In genomic region chr14:55249423-55249822, GRCh38 we compare ENCODE assay signal across 18 cellular contexts. TPM values are rescaled to one million over a fixed set of nuclear protein-coding genes. Genes with fewer than 3 reads are reported as not detected.
A peak's percentile ranks its signal among the peaks of the same experiment; 100 is the strongest.
DNase-seq lines count a peak whose midpoint lies in the region; ATAC-seq, FAIRE-seq and TF ChIP-seq lines count a peak whose summit lies in the region.
"Had no signal": no experiment of that assay in that cellular context is flagged by ENCODE, and none has a peak within 500 bp of the region (broad histone marks: within the 10 kb centered on the region; RNA-seq: fewer than 3 reads in every experiment).

No MANE protein-coding gene starts in this region.

- in situ Hi-C loops in K562 (cut with MboI) = no loop called here
- in situ Hi-C loops in GM13977 (cut with MboI; ENCODE audit: low pct_unique_long_range_greater_than_20kb, low sequenced_read_pairs, unreplicated experiment) = no loop called here

- WGBS in K562 (ENCODE audit: insufficient coverage, low coverage, missing lambda C conversion rate) = 0% methylated on average over 4 of the region's 4 CpGs
- WGBS in hepatocyte (ENCODE audit: low lambda C conversion rate, missing lambda C conversion rate) = 46% methylated on average over 4 of the region's 4 CpGs

- H2AFZ ChIP-seq in K562 (ENCODE audit: low read depth, low read length) (no peak overlapping the region), hepatocyte (no peak overlapping the region)

- H3K4me2 ChIP-seq in K562 (ENCODE audit: insufficient read depth, low read length) (no peak overlapping the region), hepatocyte (no peak overlapping the region)

- TF ChIP-seq RAD21 in K562 (CRISPR knock-in tag; conservative IDR thresholded peaks at IDR 0.05 in 1 of 2, IDR thresholded peaks at IDR 0.05 in 1 of 2) = no peak

- H3K4me3 ChIP-seq in K562 = no peak overlapping the region
- no peak overlapping the region for H3K4me3 ChIP-seq in hepatocyte
- H3K4me3 ChIP-seq: upper lobe of right lung had no signal

- H4K20me1 ChIP-seq in K562 (replicated peaks; ENCODE audit: control insufficient read depth, insufficient read depth, low read length) (no peaks in the 10 kb centered on the region), hepatocyte (ENCODE audit: insufficient read depth, poor library complexity, severe bottlenecking) (no peaks in the 10 kb centered on the region)

- no peak for TF ChIP-seq POLR2A in K562 (conservative IDR thresholded peaks at IDR 0.05)

- BruUV-seq in K562 (replicated peaks; lab: Mats Ljungman, UMichigan) = no TSS peak

- no peak for TF ChIP-seq CTCF in K562 (IDR thresholded peaks at IDR 0.05 in 2 of 3, conservative IDR thresholded peaks at IDR 0.05 in 1 of 3; ENCODE audit: insufficient read depth in 2 of 3, low read depth in 1 of 3, low read length in 3 of 3)
- TF ChIP-seq CTCF in hepatocyte (IDR thresholded peaks at IDR 0.05; ENCODE audit: poor library complexity) = no peak
- TF ChIP-seq CTCF in GM13977 (IDR thresholded peaks at IDR 0.05; ENCODE audit: extremely low read depth, insufficient read depth, missing control alignments) = no peak
- no peak for TF ChIP-seq CTCF in GM10248 (IDR thresholded peaks at IDR 0.05; ENCODE audit: control extremely low read depth, extremely low read depth, low read depth, missing control alignments)

- TF ChIP-seq EP300 in K562 (IDR thresholded peaks at IDR 0.05; ENCODE audit: low read length) = no peak

- CTCF ChIA-PET in K562 (lab: Yijun Ruan, JAX; ENCODE audit: low intra/inter-chr PET ratio) = no interaction called here
- CTCF ChIA-PET in GM10248 (lab: Yijun Ruan, JAX) = interaction anchor here (1.1 to 2.0 kb wide), 3 partner anchors 16 to 105 kb away, joined by 4 to 9 read pairs (median 4); partner anchors contain the start of gene FBXO34

- H3K79me2 ChIP-seq in K562 (ENCODE audit: control insufficient read depth, insufficient read depth, low read length) (no peaks in the 10 kb centered on the region), hepatocyte (no peaks in the 10 kb centered on the region)

- H3K9me1 ChIP-seq in K562 (ENCODE audit: control insufficient read depth, insufficient read depth, low read length) = no peaks in the 10 kb centered on the region

- FAIRE-seq in HTR-8/SVneo (lab: Jason Lieb, UNC) = peak; percentile 86
- FAIRE-seq in K562 (lab: Jason Lieb, UNC) = no peak
- FAIRE-seq: keratinocyte had no signal

- ATAC-seq in K562 = peak; percentile 48
- no peak for ATAC-seq in HG03565 (IDR thresholded peaks at IDR 0.05; ENCODE audit: unreplicated experiment)
- no peak for ATAC-seq in HG02973 (IDR thresholded peaks at IDR 0.05; ENCODE audit: unreplicated experiment)
- ATAC-seq: effector memory CD8-positive, alpha-beta T cell; upper lobe of right lung had no signal

- H3K9me3 ChIP-seq in K562 (replicated peaks; ENCODE audit: control insufficient read depth, insufficient read depth, low read depth, low read length) (no peaks in the 10 kb centered on the region), hepatocyte (ENCODE audit: low read depth) (no peaks in the 10 kb centered on the region)
- H3K9me3 ChIP-seq: upper lobe of right lung had no signal

- H3K4me1 ChIP-seq in K562 (replicated peaks in 1 of 2; ENCODE audit: control insufficient read depth in 2 of 2, insufficient read depth in 2 of 2, low read length in 2 of 2) (no peaks in the 10 kb centered on the region; a peak in 1 of 5 replicates), hepatocyte (ENCODE audit: insufficient read depth) (no peaks in the 10 kb centered on the region)
- H3K4me1 ChIP-seq: upper lobe of right lung had no signal

- H3K27ac ChIP-seq in K562 (ENCODE audit: extremely low read depth, low read depth, low read length) = no peak overlapping the region
- H3K27ac ChIP-seq in hepatocyte = no peak overlapping the region
- H3K27ac ChIP-seq: upper lobe of right lung had no signal

- POLR2A ChIA-PET in K562 (lab: Yijun Ruan, JAX) = interaction anchor here (0.9 kb wide), 1 partner anchor 18 kb away, joined by 5 read pairs; no protein-coding TSS in a partner anchor
- POLR2A ChIA-PET in GM10248 (lab: Yijun Ruan, JAX) = no interaction called here

- DNase-seq in AG20443 (ENCODE audit: low spot score) = peak; percentile 62
- peak; percentile 54 for DNase-seq in HTR-8/SVneo (ENCODE audit: insufficient read length, low spot score)
- peak in 1 of 4 experiments; percentile 28 for DNase-seq in K562 (ENCODE audit: extremely low read depth in 1 of 4, low spot score in 3 of 4)
- DNase-seq in hepatocyte (ENCODE audit: low spot score) = peak; percentile 23
- no peak for DNase-seq in GM13977 (ENCODE audit: low spot score)
- no peak for DNase-seq in GM10248 (ENCODE audit: extremely low spot score)
- DNase-seq: activated B cell treated with CpG ODN at 0.5 μM for 24 hours; activated naive CD4-positive, alpha-beta T cell; AML-193; effector memory CD8-positive, alpha-beta T cell; midbrain; NCI-H146; occipital lobe; stimulated activated CD4-positive, alpha-beta T cell treated with anti-CD3 and anti-CD28 coated beads, Interleukin-4, amount 100 ng/mL, for 4 hours; upper lobe of right lung had no signal

- H3K9me2 ChIP-seq in hepatocyte (replicated peaks; ENCODE audit: insufficient read depth) = no peaks in the 10 kb centered on the region

- H3K36me3 ChIP-seq in K562 (ENCODE audit: control insufficient read depth, insufficient read depth, low read length) (no peaks in the 10 kb centered on the region), hepatocyte (replicated peaks; ENCODE audit: insufficient read depth, low read depth) (no peaks in the 10 kb centered on the region)
- H3K36me3 ChIP-seq: upper lobe of right lung had no signal

- H3K27me3 ChIP-seq in K562 (ENCODE audit: control insufficient read depth in 2 of 2, insufficient read depth in 2 of 2, low read length in 2 of 2) (peaks cover 3 to 10% of the 10 kb centered on the region in 2 experiments), hepatocyte (no peaks in the 10 kb centered on the region)
- H3K27me3 ChIP-seq: upper lobe of right lung had no signal

- intact Hi-C loops in K562 (cut with micrococcal nuclease) = no loop called here

- no peak overlapping the region for H3K9ac ChIP-seq in K562 (ENCODE audit: insufficient read depth in 1 of 2, low read depth in 2 of 2, low read length in 2 of 2)

TF ChIP-seq in K562, 482 proteins besides CTCF, POLR2A, EP300 and RAD21 (continues in another document):
- TF ChIP-seq CBX1 (IDR thresholded peaks at IDR 0.05; ENCODE audit: low read depth) = no peak
- TF ChIP-seq TFAP4 (CRISPR knock-in tag; IDR thresholded peaks at IDR 0.05; ENCODE audit: borderline replicate concordance) = peak; percentile 53
- peak; percentile 46 for TF ChIP-seq FOSL1 (tag; conservative IDR thresholded peaks at IDR 0.05)
- TF ChIP-seq TAF9B (IDR thresholded peaks at IDR 0.05; ENCODE audit: partially characterized antibody) = peak; percentile 39
- no peak for TF ChIP-seq NR2C2 (CRISPR knock-in tag; IDR thresholded peaks at IDR 0.05)
- 0 out of 2 replicates have a peak, but pooled peaks have one; percentile 21 for TF ChIP-seq NR2C2 (tag; IDR thresholded peaks at IDR 0.05)

RNA-seq across cellular contexts. Expression of gene FBXO34, which starts 21.8 kb away (rescaled TPM):
- 20.0 and 27.1 TPM in 2 replicates for total RNA-seq in K562 (2011; cell fraction: chromatin; rRNA removed; ENCODE audit: low replicate concordance)
- 14.5 and 16.6 TPM in 2 replicates for total RNA-seq in K562 (2011; cell fraction: nucleolus; rRNA removed)
- total RNA-seq in K562 (2011; cell fraction: nucleoplasm; rRNA removed) = 13.1 and 15.4 TPM in 2 replicates
- total RNA-seq in K562 (2014; rRNA removed) (14.0 and 15.1 TPM in 2 replicates), K562 (2014; rRNA removed; fragmentation: Illumina TruSeq; extraction: Trizol) (19.0 and 21.2 TPM in 2 replicates), K562 (2015; rRNA removed; fragmentation: Illumina TruSeq; extraction: Trizol) (17.1 and 18.0 TPM in 2 replicates), K562 (2021) (16.5 and 16.9 TPM in 2 replicates), hepatocyte (45.9 and 46.5 TPM in 2 replicates)
- polyA plus RNA-seq in K562 (2011; rRNA removed) (20.4 and 24.9 TPM in 2 replicates), K562 (2014; fragmentation: Illumina TruSeq; extraction: Trizol) (13.3 and 16.2 TPM in 2 replicates), K562 (2014; fragmentation: Nextera tagmentation; extraction: Ambion mirVana) (10 to 100 TPM in 1 of 2 experiments, 1 to 10 TPM in 1; 6.3 to 10.8 TPM), K562 (2014; rRNA removed) (15.3 and 15.9 TPM in 2 replicates), hepatocyte (27.5 and 31.6 TPM in 2 replicates)
- 10.5 and 13.3 TPM in 2 replicates for polyA plus RNA-seq in K562 (2011; cell fraction: cytosol; rRNA removed)
- 14.1 and 45.0 TPM in 2 replicates for polyA plus RNA-seq in K562 (2011; cell fraction: nucleus; rRNA removed)
- 13.0 and 13.2 TPM in 2 replicates for polyA plus RNA-seq in K562 (2012)
- polyA minus RNA-seq in K562 (2011; rRNA and poly(A)+ RNA removed) = 27.0 and 33.6 TPM in 2 replicates
- polyA minus RNA-seq in K562 (2011; cell fraction: cytosol; rRNA and poly(A)+ RNA removed) = 8.1 and 13.3 TPM in 2 replicates
- 9.3 and 31.9 TPM in 2 replicates for polyA minus RNA-seq in K562 (2011; cell fraction: nucleus; rRNA and poly(A)+ RNA removed)

RNA-seq across cellular contexts. Expression of gene DLGAP5, which starts 58.0 kb away (rescaled TPM):
- total RNA-seq in K562 (2011; cell fraction: chromatin; rRNA removed; ENCODE audit: low replicate concordance) = 22.3 and 81.8 TPM in 2 replicates
- total RNA-seq in K562 (2011; cell fraction: nucleolus; rRNA removed) = 26.0 and 31.3 TPM in 2 replicates
- 44.8 and 67.1 TPM in 2 replicates for total RNA-seq in K562 (2011; cell fraction: nucleoplasm; rRNA removed)
- total RNA-seq in K562 (2014; rRNA removed) (33.2 and 39.1 TPM in 2 replicates), K562 (2014; rRNA removed; fragmentation: Illumina TruSeq; extraction: Trizol) (80.0 and 91.7 TPM in 2 replicates), K562 (2015; rRNA removed; fragmentation: Illumina TruSeq; extraction: Trizol) (69.4 and 74.0 TPM in 2 replicates), K562 (2021) (55.7 and 56.0 TPM in 2 replicates), hepatocyte (10.0 and 10.8 TPM in 2 replicates)
- polyA plus RNA-seq in K562 (2011; rRNA removed) (39.2 and 59.9 TPM in 2 replicates), K562 (2014; fragmentation: Illumina TruSeq; extraction: Trizol) (64.7 and 71.5 TPM in 2 replicates), K562 (2014; fragmentation: Nextera tagmentation; extraction: Ambion mirVana) (10 to 100 TPM; 49.6 to 72.4 TPM), K562 (2014; rRNA removed) (38.3 and 42.1 TPM in 2 replicates), hepatocyte (4.1 and 7.7 TPM in 2 replicates)
- 2.8 and 6.6 TPM in 2 replicates for polyA plus RNA-seq in K562 (2011; cell fraction: cytosol; rRNA removed)
- polyA plus RNA-seq in K562 (2011; cell fraction: nucleus; rRNA removed) = 76.5 and 97.9 TPM in 2 replicates
- polyA plus RNA-seq in K562 (2012) = 33.9 and 38.8 TPM in 2 replicates
- 64.7 and 65.6 TPM in 2 replicates for polyA minus RNA-seq in K562 (2011; rRNA and poly(A)+ RNA removed)
- polyA minus RNA-seq in K562 (2011; cell fraction: cytosol; rRNA and poly(A)+ RNA removed) = 13.7 and 20.7 TPM in 2 replicates
- polyA minus RNA-seq in K562 (2011; cell fraction: nucleus; rRNA and poly(A)+ RNA removed) = 51.7 and 101 TPM in 2 replicates

Comparison
In these comparisons a context has a peak if more than half of its experiments do, and no peak if none do; other contexts are left out.
1. DNase-seq: peak in AG20443 (single experiment), HTR-8/SVneo (single experiment) and hepatocyte (single experiment); none in GM13977 (single experiment) and GM10248 (single experiment).